8 cellular contexts compared by ENCODE assay signal in the genomic region with DNA sequence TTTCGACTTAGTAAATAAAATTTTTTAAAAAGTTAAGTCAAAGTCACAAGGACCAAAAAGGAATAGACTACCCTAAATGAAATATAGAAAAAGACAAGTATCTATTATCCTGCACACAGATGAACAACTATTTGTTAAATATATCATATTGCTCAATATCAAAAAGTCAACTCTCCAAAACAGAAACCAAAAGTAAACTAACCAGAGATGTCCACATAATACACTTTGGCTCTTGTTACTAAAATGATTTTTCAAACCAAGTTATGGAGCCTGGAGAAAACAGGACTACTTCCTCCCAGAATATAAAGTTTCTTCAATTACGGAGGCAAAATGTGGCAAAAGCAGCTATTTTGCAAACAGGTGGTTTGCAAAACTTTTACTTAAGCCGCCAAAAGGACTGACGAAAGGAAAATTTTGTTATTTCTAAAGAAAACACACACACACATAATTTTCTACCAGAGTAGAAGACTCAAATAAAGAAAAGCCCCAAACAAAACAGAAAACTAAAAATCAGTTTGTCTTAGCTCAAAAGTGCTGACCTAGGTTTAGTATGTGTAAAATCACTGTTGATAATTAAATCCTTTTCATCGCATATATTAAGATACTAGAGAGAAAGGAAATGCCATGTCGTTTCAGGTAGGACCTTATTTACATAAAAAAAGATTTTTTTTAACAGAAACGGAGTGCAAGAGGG. TPM values are rescaled to one million over a fixed set of nuclear protein-coding genes. Genes with fewer than 3 reads are reported as not detected.
DNase-seq lines count a peak whose midpoint lies in the region; ATAC-seq and TF ChIP-seq lines count a peak whose summit lies in the region.

No MANE protein-coding gene starts in this region.

- ATAC-seq in HG02870 (IDR thresholded peaks at IDR 0.05; ENCODE audit: unreplicated experiment): no peak
- ATAC-seq in GM18498 (IDR thresholded peaks at IDR 0.05; ENCODE audit: unreplicated experiment): no peak
- no peak for ATAC-seq in HG03095 (IDR thresholded peaks at IDR 0.05; ENCODE audit: unreplicated experiment)

- H3K4me1 Mint-ChIP-seq in brain: peaks cover 29% of the 10 kb centered on the region
- H3K4me1 Mint-ChIP-seq in mesothelial cell of epicardium: peaks cover 19% of the 10 kb centered on the region

- DNase-seq in CD1c-positive myeloid dendritic cell (ENCODE audit: extremely low spot score) (peak; percentile 48), KG1 (lab: John Stamatoyannopoulos, UW) (peak; percentile 36), mesothelial cell of epicardium (ENCODE audit: low spot score in 2 of 2, unreplicated experiment in 2 of 2) (no peak), cerebellar nuclear complex (lab: John Stamatoyannopoulos, UW) (no peak)

- H3K27me3 Mint-ChIP-seq in brain: peaks cover 11% of the 10 kb centered on the region
- peaks cover 15% of the 10 kb centered on the region for H3K27me3 Mint-ChIP-seq in mesothelial cell of epicardium (ENCODE audit: low read depth)

- H3K9me3 Mint-ChIP-seq in brain: no peaks in the 10 kb centered on the region
- H3K9me3 Mint-ChIP-seq in mesothelial cell of epicardium: no peaks in the 10 kb centered on the region

- H3K27ac Mint-ChIP-seq in brain: peak overlapping the region in 2 of 5 experiments; percentile 77 to 95
- H3K27ac Mint-ChIP-seq in mesothelial cell of epicardium: peak overlapping the region; percentile 97

- H3K36me3 Mint-ChIP-seq in brain (no peaks in the 10 kb centered on the region), mesothelial cell of epicardium (no peaks in the 10 kb centered on the region)

- TF ChIP-seq CTCF in brain (conservative IDR thresholded peaks at IDR 0.05) (no peak), mesothelial cell of epicardium (IDR thresholded peaks at IDR 0.05; ENCODE audit: unreplicated experiment) (no peak)

- H3K4me3 Mint-ChIP-seq in brain (peak overlapping the region; percentile 86 to 94 (median 90)), mesothelial cell of epicardium (peak overlapping the region; percentile 92)

RNA-seq across cellular contexts. Expression of a gene that starts 1.1 kb away (rescaled TPM):
- 1.3 TPM for polyA plus RNA-seq in brain (ENCODE audit: insufficient read depth, low read depth, low replicate concordance)
- 11.5 to 15.3 TPM (median 13.3 TPM) in 3 replicates for total RNA-seq in mesothelial cell of epicardium

Comparison
In these comparisons a context has a peak if more than half of its experiments do, and no peak if none do; other contexts are left out.
1. DNase-seq: peak in CD1c-positive myeloid dendritic cell (single experiment) and KG1 (single experiment); none in mesothelial cell of epicardium (0 of 2) and cerebellar nuclear complex (0 of 2).